ENCODE assay signal across 14 cellular contexts in genomic region chr1:211870156-211870555, GRCh38. TPM values are rescaled to one million over a fixed set of nuclear protein-coding genes. Genes with fewer than 3 reads are reported as not detected.
DNase-seq lines count a peak whose midpoint lies in the region; ATAC-seq lines count a peak whose summit lies in the region.
"Had no signal": no experiment of that assay in that cellular context is flagged by ENCODE, and none has a peak within 500 bp of the region (broad histone marks: within the 10 kb centered on the region; RNA-seq: fewer than 3 reads in every experiment).

No MANE protein-coding gene starts in this region.

- peak; percentile 6 for DNase-seq in GM04503 (ENCODE audit: low read depth)
- peak; percentile 20 for DNase-seq in amniotic epithelial cell (ENCODE audit: low read depth)
- DNase-seq in fibroblast of peridontal ligament (ENCODE audit: extremely low read depth): peak; percentile 45
- peak; percentile 21 for DNase-seq in stromal cell of bone marrow (ENCODE audit: low read depth)
- DNase-seq in C1 segment of cervical spinal cord (lab: John Stamatoyannopoulos, UW): no peak
- no peak for DNase-seq in HT-29 (ENCODE audit: low spot score)
- DNase-seq: ACHN, KG1, NCI-H1048, NCI-H446 treated with DMSO at 0.1 percent for 48 hours, NCI-H748 treated with DMSO at 0.1 percent for 48 hours, PC-9 had no signal

- ATAC-seq in GM21360 (IDR thresholded peaks at IDR 0.05; ENCODE audit: unreplicated experiment): no peak
- ATAC-seq: HCT116 had no signal

RNA-seq across cellular contexts. Expression of gene LPGAT1, which starts 39.6 kb away (rescaled TPM):
- 13.1 and 13.7 TPM in 2 replicates for total RNA-seq in HT-29 (2014; rRNA removed; shearing (Covaris generic))

Comparison
In these comparisons a context has a peak if more than half of its experiments do, and no peak if none do; other contexts are left out.
1. DNase-seq: peak in GM04503 (single experiment), amniotic epithelial cell (single experiment), fibroblast of peridontal ligament (single experiment) and stromal cell of bone marrow (single experiment); none in C1 segment of cervical spinal cord (0 of 14) and HT-29 (single experiment).